Comparison of ENCODE assay signal across 13 cellular contexts in genomic region chr10:95245425-95246055, GRCh38. TPM values are rescaled to one million over a fixed set of nuclear protein-coding genes. Genes with fewer than 3 reads are reported as not detected.
DNase-seq lines count a peak whose midpoint lies in the region; ATAC-seq, FAIRE-seq and TF ChIP-seq lines count a peak whose summit lies in the region.
"Had no signal": no experiment of that assay in that cellular context is flagged by ENCODE, and none has a peak within 500 bp of the region (broad histone marks: within the 10 kb centered on the region; RNA-seq: fewer than 3 reads in every experiment).

No MANE protein-coding gene starts in this region.

- peak; percentile 66 for DNase-seq in GM06990 (ENCODE audit: extremely low read depth, insufficient read length)
- peak; percentile 50 for DNase-seq in GM19239 (ENCODE audit: insufficient read length, low spot score)
- DNase-seq in Jurkat, Clone E6-1 (ENCODE audit: low read depth, low spot score), result peak; percentile 36
- no peak for DNase-seq in RCC 7860 (ENCODE audit: low spot score)
- DNase-seq in DMS79 (lab: John Stamatoyannopoulos, UW), result no peak
- DNase-seq in osteocyte (ENCODE audit: extremely low spot score, unreplicated experiment), result no peak
- DNase-seq in prostate gland (ENCODE audit: low spot score), result no peak
- DNase-seq: activated T-cell treated with anti-CD3 and anti-CD28 coated beads, Interleukin-2, amount 50 U/mL, for 48 hours; GOT3; NCI-H146; retina had no signal

- H3K36me3 Mint-ChIP-seq in osteocyte (ENCODE audit: unreplicated experiment), result peaks cover 9% of the 10 kb centered on the region

- no peak overlapping the region for H3K27ac ChIP-seq in prostate gland
- H3K27ac ChIP-seq: BLaER1 had no signal

- no peak overlapping the region for H3K4me3 Mint-ChIP-seq in osteocyte (ENCODE audit: unreplicated experiment)

- H3K27me3 Mint-ChIP-seq in osteocyte (ENCODE audit: unreplicated experiment), result no peaks in the 10 kb centered on the region

- no peaks in the 10 kb centered on the region for H3K9me3 Mint-ChIP-seq in osteocyte (ENCODE audit: unreplicated experiment)

- H3K9me3 ChIP-seq in prostate gland, result no peaks in the 10 kb centered on the region

- no peaks in the 10 kb centered on the region for H3K4me1 ChIP-seq in prostate gland (replicated peaks)

- H3K27me3 ChIP-seq in GM06990 (replicated peaks; ENCODE audit: control insufficient read depth, insufficient read depth, low read length) (no peaks in the 10 kb centered on the region), prostate gland (replicated peaks; ENCODE audit: insufficient read depth) (no peaks in the 10 kb centered on the region)
- H3K27me3 ChIP-seq: BLaER1 had no signal

- H3K36me3 ChIP-seq in GM06990 (ENCODE audit: control insufficient read depth, insufficient read depth, low read length), result peaks cover 38% of the 10 kb centered on the region
- no peaks in the 10 kb centered on the region for H3K36me3 ChIP-seq in prostate gland

- no peak for TF ChIP-seq CTCF in GM06990 (IDR thresholded peaks at IDR 0.05; ENCODE audit: insufficient read depth, low read length, poor library complexity, severe bottlenecking)
- TF ChIP-seq CTCF in osteocyte (IDR thresholded peaks at IDR 0.05), result no peak
- TF ChIP-seq CTCF in prostate gland (IDR thresholded peaks at IDR 0.05), result no peak

- FAIRE-seq in GM19239 (lab: Jason Lieb, UNC), result peak; percentile 98
- no peak for FAIRE-seq in RCC 7860 (lab: Jason Lieb, UNC)

- no peak for TF ChIP-seq POLR2A in prostate gland (IDR thresholded peaks at IDR 0.05)

- peaks cover 17% of the 10 kb centered on the region for H3K4me1 Mint-ChIP-seq in osteocyte (ENCODE audit: unreplicated experiment)

- WGBS in prostate gland, result 77% methylated on average over 6 of the region's 6 CpGs

- intact Hi-C loops in prostate gland (cut with DNase I), result loop anchor here (5.0 to 10.0 kb wide), 3 partner anchors 61 to 621 kb away; no protein-coding TSS in a partner anchor

- peak; percentile 85 for ATAC-seq in HG02840 (IDR thresholded peaks at IDR 0.05; ENCODE audit: low FRiP score, unreplicated experiment)

- H3K4me3 ChIP-seq in GM06990 (replicated peaks; ENCODE audit: low read depth, low read length) (no peak overlapping the region), prostate gland (no peak overlapping the region)
- no peak overlapping the region for H3K4me3 ChIP-seq in Jurkat, Clone E6-1 (ENCODE audit: low read length)
- H3K4me3 ChIP-seq: BLaER1 had no signal

- H3K27ac Mint-ChIP-seq in osteocyte (ENCODE audit: unreplicated experiment), result no peak overlapping the region

RNA-seq across cellular contexts. Expression of gene PDLIM1, which starts 45.3 kb away (rescaled TPM):
- polyA plus RNA-seq in Jurkat, Clone E6-1 (2012; ENCODE audit: insufficient read depth, insufficient read length), result 145 TPM
- 71.7 and 73.8 TPM in 2 replicates for total RNA-seq in osteocyte
- total RNA-seq in prostate gland, result 10 to 100 TPM; 63.2 to 82.0 TPM

RNA-seq across cellular contexts. Expression of gene ACSM6, which starts 51.5 kb away (rescaled TPM):
- not detected for polyA plus RNA-seq in Jurkat, Clone E6-1 (2012; ENCODE audit: insufficient read depth, insufficient read length)
- not detected in 2 replicates for total RNA-seq in osteocyte
- total RNA-seq in prostate gland, result not detected

Comparison
In these comparisons a context has a peak if more than half of its experiments do, and no peak if none do; other contexts are left out.
1. DNase-seq: peak in GM06990 (single experiment), GM19239 (single experiment) and Jurkat, Clone E6-1 (single experiment); none in RCC 7860 (single experiment), DMS79 (single experiment), osteocyte (single experiment) and prostate gland (single experiment).